Comparison of ENCODE assay signal across 10 cellular contexts in genomic region chr6:11810039-11810541, GRCh38. TPM values are rescaled to one million over a fixed set of nuclear protein-coding genes. Genes with fewer than 3 reads are reported as not detected.
DNase-seq lines count a peak whose midpoint lies in the region; ATAC-seq and TF ChIP-seq lines count a peak whose summit lies in the region.
"Had no signal": no experiment of that assay in that cellular context is flagged by ENCODE, and none has a peak within 500 bp of the region (broad histone marks: within the 10 kb centered on the region; RNA-seq: fewer than 3 reads in every experiment).

No MANE protein-coding gene starts in this region.

- no peaks in the 10 kb centered on the region for H3K36me3 Mint-ChIP-seq in natural killer cell
- H3K36me3 Mint-ChIP-seq: activated naive CD4-positive, alpha-beta T cell treated with anti-CD3 and anti-CD28 coated beads, Interleukin-2, amount 50 U/mL, for 72 hours had no signal

- peaks cover 3 to 7% of the 10 kb centered on the region in 2 donors for H3K27me3 Mint-ChIP-seq in natural killer cell (ENCODE audit: low read depth in 2 of 2)

- no peak overlapping the region for H3K27ac ChIP-seq in caudate nucleus (ENCODE audit: low read depth, low read length)
- H3K27ac ChIP-seq in right lobe of liver: no peak overlapping the region
- peak overlapping the region in 1 of 2 donors; percentile 65 for H3K27ac ChIP-seq in aorta (ENCODE audit: low read depth in 1 of 2, low read length in 2 of 2)
- H3K27ac ChIP-seq: BLaER1 treated with 17β-estradiol and CSF1 and Interleukin-3, amounts not matched to agents 10 nM and 100 nM had no signal

- peak; percentile 14 to 20 for DNase-seq in SHP77 (lab: John Stamatoyannopoulos, UW)
- no peak for DNase-seq in SHP77 treated with DMSO at 0.1 percent for 48 hours (lab: John Stamatoyannopoulos, UW)
- DNase-seq in caudate nucleus (lab: John Stamatoyannopoulos, UW): peak in 44 of 61 donors; percentile 1 to 75 (median 20)
- peak; percentile 56 to 76 (median 71) for DNase-seq in right lobe of liver
- DNase-seq in aorta: peak; percentile 88 to 92
- no peak for DNase-seq in NCI-H1694 (lab: John Stamatoyannopoulos, UW)
- no peak for DNase-seq in natural killer cell

- no peak overlapping the region for H3K4me3 Mint-ChIP-seq in natural killer cell

- H3K9me3 ChIP-seq in right lobe of liver (no peaks in the 10 kb centered on the region), aorta (ENCODE audit: control insufficient read depth, low read length) (no peaks in the 10 kb centered on the region)
- H3K9me3 ChIP-seq: BLaER1 treated with 17β-estradiol and CSF1 and Interleukin-3, amounts not matched to agents 10 nM and 100 nM had no signal

- WGBS in right lobe of liver (ENCODE audit: insufficient coverage, low coverage, low lambda C conversion rate, missing lambda C conversion rate): 0% methylated on average over 1 of the region's 1 CpG
- 0 to 2% methylated on average over 1 of the region's 1 CpG for WGBS in aorta, 2 donors

- ATAC-seq in right lobe of liver (peak; percentile 74 to 92 (median 82)), aorta (ENCODE audit: low FRiP score) (peak; percentile 76), GM19324 (IDR thresholded peaks at IDR 0.05; ENCODE audit: low FRiP score, unreplicated experiment) (no peak), natural killer cell (no peak)
- ATAC-seq: activated naive CD4-positive, alpha-beta T cell treated with anti-CD3 and anti-CD28 coated beads, Interleukin-2, amount 50 U/mL, for 72 hours had no signal

- no peak for TF ChIP-seq POLR2A in right lobe of liver (IDR thresholded peaks at IDR 0.05)

- H3K4me1 Mint-ChIP-seq in natural killer cell: no peaks in the 10 kb centered on the region

- no peak overlapping the region for H3K27ac Mint-ChIP-seq in natural killer cell
- H3K27ac Mint-ChIP-seq: activated naive CD4-positive, alpha-beta T cell treated with anti-CD3 and anti-CD28 coated beads, Interleukin-2, amount 50 U/mL, for 72 hours had no signal

- no peaks in the 10 kb centered on the region for H3K27me3 ChIP-seq in right lobe of liver
- no peaks in the 10 kb centered on the region for H3K27me3 ChIP-seq in aorta (ENCODE audit: control insufficient read depth in 1 of 2, insufficient read depth in 2 of 2, low read length in 1 of 2)
- H3K27me3 ChIP-seq: BLaER1 treated with 17β-estradiol and CSF1 and Interleukin-3, amounts not matched to agents 10 nM and 100 nM had no signal

- peaks cover 0 to 9% (median 0%) of the 10 kb centered on the region in 4 donors for H3K4me1 ChIP-seq in right lobe of liver
- peaks cover 2 to 3% of the 10 kb centered on the region in 2 donors for H3K4me1 ChIP-seq in aorta (ENCODE audit: control insufficient read depth in 1 of 2, insufficient read depth in 2 of 2, low read length in 2 of 2)

- H3K4me3 ChIP-seq in right lobe of liver (no peak overlapping the region), aorta (ENCODE audit: low read length in 2 of 2) (no peak overlapping the region)
- H3K4me3 ChIP-seq: BLaER1 treated with 17β-estradiol and CSF1 and Interleukin-3, amounts not matched to agents 10 nM and 100 nM had no signal

- no peaks in the 10 kb centered on the region for H3K36me3 ChIP-seq in right lobe of liver
- H3K36me3 ChIP-seq in aorta (ENCODE audit: control insufficient read depth in 1 of 2, insufficient read depth in 2 of 2, low read length in 1 of 2): no peaks in the 10 kb centered on the region
- H3K36me3 ChIP-seq: BLaER1 treated with 17β-estradiol and CSF1 and Interleukin-3, amounts not matched to agents 10 nM and 100 nM had no signal

- intact Hi-C loops in right lobe of liver (cut with DNase I): no loop called here
- intact Hi-C loops in aorta (cut with DNase I): loop anchor here in 1 of 2 donors (5.0 kb wide), 2 partner anchors 38 to 197 kb away; no protein-coding TSS in a partner anchor
- intact Hi-C loops in natural killer cell (cut with micrococcal nuclease): no loop called here

- TF ChIP-seq CTCF in right lobe of liver (IDR thresholded peaks at IDR 0.05) (no peak), natural killer cell (IDR thresholded peaks at IDR 0.05) (no peak)

- no peaks in the 10 kb centered on the region for H3K9me3 Mint-ChIP-seq in natural killer cell

RNA-seq across cellular contexts. Expression of gene ADTRP, which starts 31.5 kb away (rescaled TPM):
- 1 to 10 TPM in 2 of 6 experiments, under 1 TPM in 3, not detected in 1; 0.46 to 1.9 (median 0.92) TPM for total RNA-seq in right lobe of liver
- 1 to 10 TPM; 1.2 TPM for total RNA-seq in aorta
- polyA plus RNA-seq in aorta: 1 to 10 TPM in 1 of 2 donors, under 1 TPM in 1; 0.82 to 7.4 TPM
- total RNA-seq in natural killer cell: 1 to 10 TPM in 2 of 3 donors, not detected in 1; 1.1 to 1.5 TPM

Comparison
In these comparisons a context has a peak if more than half of its experiments do, and no peak if none do; other contexts are left out.
1. DNase-seq: peak in SHP77 (2 of 2), caudate nucleus (44 of 61), right lobe of liver (3 of 3) and aorta (2 of 2); none in SHP77 treated with DMSO at 0.1 percent for 48 hours (single experiment), NCI-H1694 (single experiment) and natural killer cell (single experiment).
2. ATAC-seq: peak in right lobe of liver (4 of 4) and aorta (single experiment); none in GM19324 (single experiment) and natural killer cell (0 of 3).